In the genomic region with DNA sequence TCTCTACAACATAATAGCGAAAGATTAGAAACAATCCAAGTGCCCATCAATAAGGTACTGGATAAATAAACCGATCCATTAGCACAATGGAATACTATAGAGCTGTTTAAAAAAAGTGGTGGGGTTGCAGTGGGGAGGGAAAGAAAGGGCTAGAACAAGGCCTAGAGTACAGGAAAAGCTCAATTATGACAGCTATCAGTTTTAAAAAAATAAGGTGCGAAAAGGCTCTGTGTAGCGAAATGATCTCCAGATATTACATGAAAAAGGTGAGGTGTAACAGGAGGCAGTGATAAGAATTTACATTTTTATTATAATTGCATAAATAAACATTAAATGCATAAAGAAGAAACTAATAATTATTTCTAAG, we compare ENCODE assay signal across 27 cellular contexts.
"Had no signal": no experiment of that assay in that cellular context is flagged by ENCODE, and none has a peak within 500 bp of the region (broad histone marks: within the 10 kb centered on the region; RNA-seq: fewer than 3 reads in every experiment).

No MANE protein-coding gene starts in this region.

- H3K4me3 Mint-ChIP-seq: activated CD4-positive, alpha-beta T cell treated with anti-CD3 and anti-CD28 coated beads, Interleukin-2, amount 10 ng/mL, durations not matched to agents 24 days and 14 days; activated naive CD4-positive, alpha-beta T cell treated with anti-CD3 and anti-CD28 coated beads, Interleukin-2, amount 50 U/mL, for 24 hours; activated naive CD8-positive, alpha-beta T cell treated with anti-CD3 and anti-CD28 coated beads, Interleukin-2, amount 10 ng/mL, durations not matched to agents 7 days and 5 days had no signal

- H3K4me1 ChIP-seq: body of pancreas, breast epithelium had no signal

- H3K4me3 ChIP-seq: body of pancreas, breast epithelium, SJCRH30, SK-N-MC had no signal

- ATAC-seq: activated CD8-positive, alpha-beta T cell treated with anti-CD3 and anti-CD28 coated beads for 36 hours; activated T-cell treated with anti-CD3 and anti-CD28 coated beads, Interleukin-2, amount 50 U/mL, for 72 hours; body of pancreas; Panc1 had no signal

- DNase-seq: activated CD4-positive, alpha-beta T cell treated with anti-CD3 and anti-CD28 coated beads, Interleukin-2, amount 10 ng/mL, durations not matched to agents 24 days and 14 days; activated CD4-positive, alpha-beta T cell treated with anti-CD3 and anti-CD28 coated beads, Interleukin-2, amount 50 U/mL, for 4 hours; activated CD8-positive, alpha-beta T cell treated with anti-CD3 and anti-CD28 coated beads for 36 hours; activated gamma-delta T cell; activated naive CD4-positive, alpha-beta T cell treated with Interleukin-2 at 50 U/mL for 16 hours; activated naive CD8-positive, alpha-beta T cell treated with anti-CD3 and anti-CD28 coated beads, Interleukin-2, amount 10 ng/mL, durations not matched to agents 7 days and 5 days; activated T-cell treated with anti-CD3 and anti-CD28 coated beads, Interleukin-2, amount 50 U/mL, for 1 hour; activated T-cell treated with anti-CD3 and anti-CD28 coated beads, Interleukin-2, amount 50 U/mL, for 72 hours; amygdala; body of pancreas; MM.1S; NCI-H1105; NCI-H1417 treated with DMSO at 0.1 percent for 48 hours; NCI-H187 treated with DMSO at 0.1 percent for 48 hours; NCI-H2081 treated with DMSO at 0.1 percent for 48 hours; NCI-H226; NCI-H524 treated with DMSO at 0.1 percent for 48 hours; SHP77; SJCRH30; T1000; WERI-Rb-1 had no signal

- H3K27ac ChIP-seq: body of pancreas, breast epithelium, KMS-11, SJCRH30, SK-N-MC, WERI-Rb-1 had no signal

- H3K27me3 Mint-ChIP-seq: activated CD8-positive, alpha-beta T cell treated with anti-CD3 and anti-CD28 coated beads for 36 hours; activated naive CD4-positive, alpha-beta T cell treated with anti-CD3 and anti-CD28 coated beads, Interleukin-2, amount 50 U/mL, for 24 hours had no signal

- H3K27me3 ChIP-seq: body of pancreas, breast epithelium, SJCRH30 had no signal

- H3K27ac Mint-ChIP-seq: activated CD4-positive, alpha-beta T cell treated with anti-CD3 and anti-CD28 coated beads, Interleukin-2, amount 10 ng/mL, durations not matched to agents 24 days and 14 days; activated naive CD4-positive, alpha-beta T cell treated with anti-CD3 and anti-CD28 coated beads, Interleukin-2, amount 50 U/mL, for 24 hours; activated naive CD8-positive, alpha-beta T cell treated with anti-CD3 and anti-CD28 coated beads, Interleukin-2, amount 10 ng/mL, durations not matched to agents 7 days and 5 days; activated T-helper 2 cell treated with anti-CD3 and anti-CD28 coated beads, Interferon-gamma antibody, Interleukin-2, Interleukin-4, amounts not matched to agents 10 μg/mL and 5 μg/mL and 100 μg/mL, durations not matched to agents 14 hours and 24 hours and 36 hours had no signal

- H3K36me3 ChIP-seq: breast epithelium, SJCRH30, WERI-Rb-1 had no signal

- H3K9me3 Mint-ChIP-seq: activated CD4-positive, alpha-beta T cell treated with anti-CD3 and anti-CD28 coated beads, Interleukin-2, amount 10 ng/mL, durations not matched to agents 24 days and 14 days; activated CD8-positive, alpha-beta T cell treated with anti-CD3 and anti-CD28 coated beads for 36 hours; activated naive CD4-positive, alpha-beta T cell treated with anti-CD3 and anti-CD28 coated beads, Interleukin-2, amount 50 U/mL, for 24 hours; activated naive CD8-positive, alpha-beta T cell treated with anti-CD3 and anti-CD28 coated beads, Interleukin-2, amount 10 ng/mL, durations not matched to agents 7 days and 5 days; activated T-cell treated with anti-CD3 and anti-CD28 coated beads, Interleukin-2, amount 50 U/mL, for 72 hours; activated T-helper 2 cell treated with anti-CD3 and anti-CD28 coated beads, Interferon-gamma antibody, Interleukin-2, Interleukin-4, amounts not matched to agents 10 μg/mL and 5 μg/mL and 100 μg/mL, durations not matched to agents 14 hours and 24 hours and 36 hours had no signal

- H3K36me3 Mint-ChIP-seq: activated naive CD4-positive, alpha-beta T cell treated with anti-CD3 and anti-CD28 coated beads, Interleukin-2, amount 50 U/mL, for 24 hours; activated naive CD8-positive, alpha-beta T cell treated with anti-CD3 and anti-CD28 coated beads, Interleukin-2, amount 10 ng/mL, durations not matched to agents 7 days and 5 days had no signal

- H3K9me3 ChIP-seq: body of pancreas, breast epithelium, SJCRH30 had no signal

- H3K4me1 Mint-ChIP-seq: activated CD4-positive, alpha-beta T cell treated with anti-CD3 and anti-CD28 coated beads, Interleukin-2, amount 10 ng/mL, durations not matched to agents 24 days and 14 days; activated naive CD4-positive, alpha-beta T cell treated with anti-CD3 and anti-CD28 coated beads, Interleukin-2, amount 50 U/mL, for 24 hours had no signal
